Comparison of ENCODE assay signal across 21 cellular contexts in the genomic region with DNA sequence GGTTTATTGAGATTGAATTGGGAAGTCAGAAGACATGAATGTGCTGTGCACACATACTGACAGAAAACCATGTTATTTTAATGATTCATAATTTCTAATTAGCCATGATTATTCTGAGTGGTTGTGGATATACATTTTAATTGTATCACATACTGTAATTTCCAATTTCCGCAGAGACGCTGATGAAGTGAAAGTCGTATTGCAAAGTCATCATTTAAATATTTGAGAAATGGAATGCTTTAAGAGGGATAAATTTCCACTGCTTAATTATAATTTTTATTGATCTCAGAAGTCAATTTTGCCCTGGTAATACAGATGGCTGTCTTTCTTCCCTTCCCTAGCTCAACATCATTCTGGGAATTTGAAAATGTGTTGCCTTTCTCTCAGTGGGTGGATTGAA.
DNase-seq lines count a peak whose midpoint lies in the region; ATAC-seq, FAIRE-seq and TF ChIP-seq lines count a peak whose summit lies in the region.
"Had no signal": no experiment of that assay in that cellular context is flagged by ENCODE, and none has a peak within 500 bp of the region (broad histone marks: within the 10 kb centered on the region; RNA-seq: fewer than 3 reads in every experiment).

No MANE protein-coding gene starts in this region.

- H2AFZ ChIP-seq in GM23338 (peak overlapping the region; percentile 48; the same call in 1 of the 2 replicates), K562 (ENCODE audit: low read depth, low read length) (no peak overlapping the region)

- no peak overlapping the region for H3K27ac ChIP-seq in A549
- no peak overlapping the region for H3K27ac ChIP-seq in GM23338 (ENCODE audit: low read depth)
- no peak overlapping the region for H3K27ac ChIP-seq in K562 (ENCODE audit: extremely low read depth, low read depth, low read length)
- H3K27ac ChIP-seq in dorsolateral prefrontal cortex: no peak overlapping the region
- H3K27ac ChIP-seq: BLaER1 treated with 17β-estradiol and CSF1 and Interleukin-3, amounts not matched to agents 10 nM and 100 nM; C4-2B had no signal

- POLR2A ChIA-PET in A549 (lab: Yijun Ruan, JAX) (no interaction called here), K562 (lab: Yijun Ruan, JAX) (no interaction called here)

- H3K9me3 ChIP-seq in A549 (no peaks in the 10 kb centered on the region), K562 (replicated peaks; ENCODE audit: control insufficient read depth, insufficient read depth, low read depth, low read length) (no peaks in the 10 kb centered on the region)
- H3K9me3 ChIP-seq: BLaER1 treated with 17β-estradiol and CSF1 and Interleukin-3, amounts not matched to agents 10 nM and 100 nM; Caco-2 had no signal

- H3K36me3 Mint-ChIP-seq in GM23338 (ENCODE audit: low read depth): no peaks in the 10 kb centered on the region
- H3K36me3 Mint-ChIP-seq in activated CD4-positive, alpha-beta T cell treated with anti-CD3 and anti-CD28 coated beads, Interleukin-2, amount 10 ng/mL, durations not matched to agents 24 days and 14 days (ENCODE audit: low read depth): no peaks in the 10 kb centered on the region
- H3K36me3 Mint-ChIP-seq: CD8-positive, alpha-beta T cell had no signal

- H3K9ac ChIP-seq in K562 (ENCODE audit: insufficient read depth in 1 of 2, low read depth in 2 of 2, low read length in 2 of 2): no peak overlapping the region
- H3K9ac ChIP-seq: BLaER1 treated with 17β-estradiol and CSF1 and Interleukin-3, amounts not matched to agents 10 nM and 100 nM had no signal

- TF ChIP-seq RAD21 in A549 (conservative IDR thresholded peaks at IDR 0.05 in 1 of 2, IDR thresholded peaks at IDR 0.05 in 1 of 2) (no peak), K562 (CRISPR knock-in tag; conservative IDR thresholded peaks at IDR 0.05 in 1 of 2, IDR thresholded peaks at IDR 0.05 in 1 of 2) (no peak)

- FAIRE-seq in A549 (lab: Jason Lieb, UNC): no peak
- no peak for FAIRE-seq in K562 (lab: Jason Lieb, UNC)
- FAIRE-seq: A204.1, D721Med, G401.6, GM12891, GM19239 had no signal

- ATAC-seq in A549: no peak
- no peak for ATAC-seq in GM23338
- no peak for ATAC-seq in K562
- ATAC-seq: CD8-positive, alpha-beta T cell had no signal

- H4K20me1 ChIP-seq in GM23338 (replicated peaks; ENCODE audit: insufficient read depth) (no peaks in the 10 kb centered on the region), K562 (replicated peaks; ENCODE audit: control insufficient read depth, insufficient read depth, low read length) (no peaks in the 10 kb centered on the region)
- H4K20me1 ChIP-seq: BLaER1 treated with 17β-estradiol and CSF1 and Interleukin-3, amounts not matched to agents 10 nM and 100 nM had no signal

- no peaks in the 10 kb centered on the region for H3K4me1 ChIP-seq in A549
- no peaks in the 10 kb centered on the region for H3K4me1 ChIP-seq in GM23338 (ENCODE audit: insufficient read depth)
- no peaks in the 10 kb centered on the region for H3K4me1 ChIP-seq in K562 (replicated peaks in 1 of 2; ENCODE audit: control insufficient read depth in 2 of 2, insufficient read depth in 2 of 2, low read length in 2 of 2)
- H3K4me1 ChIP-seq: BLaER1 treated with 17β-estradiol and CSF1 and Interleukin-3, amounts not matched to agents 10 nM and 100 nM; Caco-2 had no signal

- 40% methylated on average over 3 of the region's 3 CpGs for WGBS in A549 (ENCODE audit: missing lambda C conversion rate)
- WGBS in K562 (ENCODE audit: insufficient coverage, low coverage, missing lambda C conversion rate): 0% methylated on average over 3 of the region's 3 CpGs

- BruUV-seq in K562 (replicated peaks; lab: Mats Ljungman, UMichigan): no TSS peak

- H3K27ac Mint-ChIP-seq in GM23338: no peak overlapping the region
- H3K27ac Mint-ChIP-seq in activated CD4-positive, alpha-beta T cell treated with anti-CD3 and anti-CD28 coated beads, Interleukin-2, amount 10 ng/mL, durations not matched to agents 24 days and 14 days: no peak overlapping the region
- H3K27ac Mint-ChIP-seq: B cell; CD4-positive, alpha-beta T cell; CD8-positive, alpha-beta T cell had no signal

- no peaks in the 10 kb centered on the region for H3K79me2 ChIP-seq in GM23338 (replicated peaks; ENCODE audit: insufficient read depth)
- no peaks in the 10 kb centered on the region for H3K79me2 ChIP-seq in K562 (ENCODE audit: control insufficient read depth, insufficient read depth, low read length)

- H3K36me3 ChIP-seq in GM23338 (ENCODE audit: insufficient read depth) (no peaks in the 10 kb centered on the region), K562 (ENCODE audit: control insufficient read depth, insufficient read depth, low read length) (no peaks in the 10 kb centered on the region)
- H3K36me3 ChIP-seq: BLaER1 treated with 17β-estradiol and CSF1 and Interleukin-3, amounts not matched to agents 10 nM and 100 nM had no signal

- no peaks in the 10 kb centered on the region for H3F3A ChIP-seq in GM23338 (replicated peaks; ENCODE audit: low read depth)

- in situ Hi-C loops in K562 (cut with MboI): no loop called here

- H3K27me3 ChIP-seq in GM23338 (ENCODE audit: insufficient read depth): no peaks in the 10 kb centered on the region
- H3K27me3 ChIP-seq in K562 (ENCODE audit: control insufficient read depth in 2 of 2, insufficient read depth in 2 of 2, low read length in 2 of 2): no peaks in the 10 kb centered on the region
- no peaks in the 10 kb centered on the region for H3K27me3 ChIP-seq in dorsolateral prefrontal cortex
- H3K27me3 ChIP-seq: BLaER1 treated with 17β-estradiol and CSF1 and Interleukin-3, amounts not matched to agents 10 nM and 100 nM had no signal

- H3K9me3 Mint-ChIP-seq in GM23338: no peaks in the 10 kb centered on the region
- H3K9me3 Mint-ChIP-seq in activated CD4-positive, alpha-beta T cell treated with anti-CD3 and anti-CD28 coated beads, Interleukin-2, amount 10 ng/mL, durations not matched to agents 24 days and 14 days: peaks cover 8% of the 10 kb centered on the region
- H3K9me3 Mint-ChIP-seq: CD8-positive, alpha-beta T cell had no signal

- DNase-seq in A549 (ENCODE audit: low read depth in 1 of 2, low spot score in 1 of 2) (no peak), GM23338 (ENCODE audit: low spot score) (no peak), K562 (ENCODE audit: extremely low read depth in 1 of 4, low spot score in 3 of 4) (no peak), dorsolateral prefrontal cortex (no peak)
- DNase-seq in activated CD4-positive, alpha-beta T cell treated with anti-CD3 and anti-CD28 coated beads, Interleukin-2, amount 10 ng/mL, durations not matched to agents 24 days and 14 days: no peak
- DNase-seq: 8988T; AML-193; Caco-2; Calu3; CD4-positive, alpha-beta T cell; CD8-positive, alpha-beta T cell; DMS79 treated with DMSO at 0.1 percent for 48 hours; GF-D8 had no signal

- H3K4me3 Mint-ChIP-seq in GM23338: no peak overlapping the region
- H3K4me3 Mint-ChIP-seq in activated CD4-positive, alpha-beta T cell treated with anti-CD3 and anti-CD28 coated beads, Interleukin-2, amount 10 ng/mL, durations not matched to agents 24 days and 14 days: no peak overlapping the region
- H3K4me3 Mint-ChIP-seq: B cell; CD4-positive, alpha-beta T cell; CD8-positive, alpha-beta T cell had no signal

- H3K9me1 ChIP-seq in K562 (ENCODE audit: control insufficient read depth, insufficient read depth, low read length): no peaks in the 10 kb centered on the region

- H3K9me2 ChIP-seq in GM23338 (ENCODE audit: insufficient read depth): no peaks in the 10 kb centered on the region

- TF ChIP-seq CTCF in A549 (IDR thresholded peaks at IDR 0.05) (no peak), GM23338 (conservative IDR thresholded peaks at IDR 0.05; ENCODE audit: low read depth in 2 of 2) (no peak), K562 (IDR thresholded peaks at IDR 0.05 in 2 of 3, conservative IDR thresholded peaks at IDR 0.05 in 1 of 3; ENCODE audit: insufficient read depth in 2 of 3, low read depth in 1 of 3, low read length in 3 of 3) (no peak), dorsolateral prefrontal cortex (IDR thresholded peaks at IDR 0.05 in 54 of 56, conservative IDR thresholded peaks at IDR 0.05 in 2 of 56; ENCODE audit: low read depth in 1 of 56, partially characterized antibody in 56 of 56) (no peak)

- intact Hi-C loops in K562 (cut with micrococcal nuclease): no loop called here
- intact Hi-C loops in activated CD4-positive, alpha-beta T cell treated with anti-CD3 and anti-CD28 coated beads, Interleukin-2, amount 10 ng/mL, durations not matched to agents 24 days and 14 days (cut with micrococcal nuclease): no loop called here
- intact Hi-C loops in dorsolateral prefrontal cortex (cut with DNase I): no loop called here

- CTCF ChIA-PET in A549 (lab: Yijun Ruan, JAX): no interaction called here
- CTCF ChIA-PET in K562 (lab: Yijun Ruan, JAX; ENCODE audit: low intra/inter-chr PET ratio): no interaction called here

- no peak for TF ChIP-seq POLR2A in A549 (IDR thresholded peaks at IDR 0.05; ENCODE audit: low read length)
- TF ChIP-seq POLR2A in K562 (conservative IDR thresholded peaks at IDR 0.05): no peak

- H3K4me2 ChIP-seq in A549 (no peak overlapping the region), GM23338 (no peak overlapping the region), K562 (ENCODE audit: insufficient read depth, low read length) (no peak overlapping the region)
- H3K4me2 ChIP-seq: BLaER1 treated with 17β-estradiol and CSF1 and Interleukin-3, amounts not matched to agents 10 nM and 100 nM had no signal

- H3K4me3 ChIP-seq in A549: no peak overlapping the region
- no peak overlapping the region for H3K4me3 ChIP-seq in GM23338
- H3K4me3 ChIP-seq in K562: no peak overlapping the region
- no peak overlapping the region for H3K4me3 ChIP-seq in dorsolateral prefrontal cortex
- H3K4me3 ChIP-seq: BLaER1 treated with 17β-estradiol and CSF1 and Interleukin-3, amounts not matched to agents 10 nM and 100 nM had no signal

- peaks cover 2% of the 10 kb centered on the region for H3K27me3 Mint-ChIP-seq in GM23338 (ENCODE audit: insufficient read depth, low read depth, poor library complexity)
- H3K27me3 Mint-ChIP-seq in activated CD4-positive, alpha-beta T cell treated with anti-CD3 and anti-CD28 coated beads, Interleukin-2, amount 10 ng/mL, durations not matched to agents 24 days and 14 days: no peaks in the 10 kb centered on the region
- H3K27me3 Mint-ChIP-seq: B cell; CD4-positive, alpha-beta T cell had no signal

- TF ChIP-seq EP300 in A549 (IDR thresholded peaks at IDR 0.05): no peak
- TF ChIP-seq EP300 in K562 (IDR thresholded peaks at IDR 0.05; ENCODE audit: low read length): no peak

- no peaks in the 10 kb centered on the region for H3K4me1 Mint-ChIP-seq in GM23338
- no peaks in the 10 kb centered on the region for H3K4me1 Mint-ChIP-seq in activated CD4-positive, alpha-beta T cell treated with anti-CD3 and anti-CD28 coated beads, Interleukin-2, amount 10 ng/mL, durations not matched to agents 24 days and 14 days
- H3K4me1 Mint-ChIP-seq: B cell had no signal

TF ChIP-seq in A549, 52 proteins besides CTCF, POLR2A, EP300 and RAD21 (continues in another document):
- TF ChIP-seq ZNF302 (CRISPR knock-in tag; IDR thresholded peaks at IDR 0.05) (no peak), MAFK (IDR thresholded peaks at IDR 0.05; ENCODE audit: partially characterized antibody) (peak; percentile 35)

TF ChIP-seq in GM23338, 12 proteins besides CTCF, POLR2A, EP300 and RAD21 (continues in another document):
- no peak for TF ChIP-seq STAT1 (IDR thresholded peaks at IDR 0.05; ENCODE audit: unreplicated experiment)
- TF ChIP-seq EZH2 (IDR thresholded peaks at IDR 0.05; ENCODE audit: low read depth, unreplicated experiment): no peak

TF ChIP-seq in K562, 482 proteins besides CTCF, POLR2A, EP300 and RAD21 (continues in another document):
- TF ChIP-seq ZNF316 (IDR thresholded peaks at IDR 0.05): 0 out of 2 replicates have a peak, but pooled peaks have one; percentile 3
